8 cellular contexts compared by ENCODE assay signal in genomic region chr16:23182206-23182674, GRCh38. TPM values are rescaled to one million over a fixed set of nuclear protein-coding genes. Genes with fewer than 3 reads are reported as not detected.
A peak's percentile ranks its signal among the peaks of the same experiment; 100 is the strongest.
DNase-seq lines count a peak whose midpoint lies in the region; ATAC-seq and TF ChIP-seq lines count a peak whose summit lies in the region.

No MANE protein-coding gene starts in this region.

- H3K4me1 Mint-ChIP-seq in T-helper 2 cell treated with Interferon-gamma antibody and Interleukin-4, amounts not matched to agents 5 μg/mL and 100 μg/mL, for 36 hours (ENCODE audit: low read depth), result peaks cover 8% of the 10 kb centered on the region

- H3K36me3 ChIP-seq in ascending aorta, result no peaks in the 10 kb centered on the region

- DNase-seq in GM03348 (ENCODE audit: low spot score) (peak; percentile 85), NCI-H1105 treated with DMSO at 0.1 percent for 48 hours (lab: John Stamatoyannopoulos, UW) (peak; percentile 82), ascending aorta (ENCODE audit: low spot score in 2 of 2) (peak; percentile 8 to 70), hippocampal formation (lab: John Stamatoyannopoulos, UW) (peak; percentile 34 to 69), skeletal muscle cell (ENCODE audit: low read depth) (peak; percentile 3), T1000 (lab: John Stamatoyannopoulos, UW) (no peak)
- DNase-seq in T-helper 2 cell treated with Interferon-gamma antibody and Interleukin-4, amounts not matched to agents 5 μg/mL and 100 μg/mL, for 36 hours (ENCODE audit: low spot score), result peak; percentile 66

- H3K4me1 ChIP-seq in ascending aorta, result peaks cover 8 to 12% of the 10 kb centered on the region in 2 donors

- no peaks in the 10 kb centered on the region for H3K36me3 Mint-ChIP-seq in T-helper 2 cell treated with Interferon-gamma antibody and Interleukin-4, amounts not matched to agents 5 μg/mL and 100 μg/mL, for 36 hours (ENCODE audit: low read depth)

- no peak overlapping the region for H3K27ac ChIP-seq in ascending aorta

- H3K9me3 ChIP-seq in ascending aorta, result no peaks in the 10 kb centered on the region

- H3K4me3 Mint-ChIP-seq in T-helper 2 cell treated with Interferon-gamma antibody and Interleukin-4, amounts not matched to agents 5 μg/mL and 100 μg/mL, for 36 hours, result peak overlapping the region; percentile 58

- H3K27me3 ChIP-seq in ascending aorta, result peaks cover 9% of the 10 kb centered on the region

- peak overlapping the region; percentile 48 to 67 for H3K4me3 ChIP-seq in ascending aorta
- H3K4me3 ChIP-seq in skeletal muscle cell (ENCODE audit: low read depth, low read length), result no peak overlapping the region

- H3K27me3 Mint-ChIP-seq in T-helper 2 cell treated with Interferon-gamma antibody and Interleukin-4, amounts not matched to agents 5 μg/mL and 100 μg/mL, for 36 hours (ENCODE audit: low read depth), result peaks cover 54% of the 10 kb centered on the region

- TF ChIP-seq CTCF in ascending aorta (IDR thresholded peaks at IDR 0.05), result peak; percentile 69 to 94 (median 93)

- intact Hi-C loops in ascending aorta (cut with DNase I), result loop anchor here (1.0 to 5.0 kb wide), 2 partner anchors 65 to 252 kb away; no protein-coding TSS in a partner anchor

- ATAC-seq in HG02571 (IDR thresholded peaks at IDR 0.05; ENCODE audit: unreplicated experiment), result peak; percentile 78

- H3K27ac Mint-ChIP-seq in T-helper 2 cell treated with Interferon-gamma antibody and Interleukin-4, amounts not matched to agents 5 μg/mL and 100 μg/mL, for 36 hours, result peak overlapping the region; percentile 17

- H3K9me3 Mint-ChIP-seq in T-helper 2 cell treated with Interferon-gamma antibody and Interleukin-4, amounts not matched to agents 5 μg/mL and 100 μg/mL, for 36 hours, result no peaks in the 10 kb centered on the region

RNA-seq across cellular contexts. Expression of gene SCNN1G, which starts 0.3 kb away (rescaled TPM):
- total RNA-seq in ascending aorta, result not detected

RNA-seq across cellular contexts. Expression of gene USP31, which starts 33.0 kb away (rescaled TPM):
- 6.2 TPM for total RNA-seq in ascending aorta
